Comparison of ENCODE assay signal across 14 cellular contexts in the genomic region with DNA sequence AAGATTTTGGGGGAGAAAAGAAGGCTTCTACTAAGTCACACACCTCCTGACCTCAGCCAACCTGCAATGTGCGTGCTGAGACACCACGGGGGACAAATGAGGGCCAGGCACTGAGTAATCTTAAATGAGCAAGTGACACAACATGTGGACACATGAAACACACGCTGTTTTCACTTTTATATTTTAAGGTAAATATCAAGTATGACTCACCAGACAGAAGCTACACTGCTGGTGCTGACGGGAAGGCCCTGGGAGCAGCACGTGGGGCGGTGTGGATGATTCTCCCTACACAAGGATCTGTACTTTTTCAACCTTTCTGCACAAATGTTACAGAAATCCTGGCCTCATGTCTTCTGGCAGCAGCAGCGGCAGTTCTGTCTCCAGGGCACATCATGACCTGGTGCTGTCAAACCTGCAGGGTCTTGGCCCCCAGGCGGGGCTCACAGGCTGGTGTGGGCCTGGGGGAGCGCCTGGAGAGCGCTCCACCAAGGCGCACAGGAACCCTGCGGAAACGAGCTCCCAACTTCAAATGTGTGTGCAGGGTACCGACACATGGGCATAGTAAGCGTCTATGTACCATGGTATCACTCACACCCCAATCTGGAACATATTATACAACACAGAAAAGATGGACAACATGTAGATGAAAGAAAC.
DNase-seq lines count a peak whose midpoint lies in the region; ATAC-seq, FAIRE-seq and TF ChIP-seq lines count a peak whose summit lies in the region.
"Had no signal": no experiment of that assay in that cellular context is flagged by ENCODE, and none has a peak within 500 bp of the region (broad histone marks: within the 10 kb centered on the region; RNA-seq: fewer than 3 reads in every experiment).

No MANE protein-coding gene starts in this region.

- H4K91ac ChIP-seq in trophoblast cell (ENCODE audit: low read depth, low read length): no peak overlapping the region

- no peak overlapping the region for H2BK5ac ChIP-seq in trophoblast cell (ENCODE audit: low read depth, low read length, poor library complexity)

- H3K9me3 Mint-ChIP-seq in stimulated activated effector memory CD8-positive, alpha-beta T cell treated with anti-CD3 and anti-CD28 coated beads, Interleukin-12 subunit alpha, Interleukin-12 subunit beta, amount 100 ng/mL, for 72 hours: no peaks in the 10 kb centered on the region

- no peak overlapping the region for H3K9ac ChIP-seq in trophoblast cell (ENCODE audit: low read length)
- H3K9ac ChIP-seq: SK-N-SH had no signal

- H3K79me1 ChIP-seq in trophoblast cell (ENCODE audit: low read length): no peaks in the 10 kb centered on the region

- no peaks in the 10 kb centered on the region for H3K79me2 ChIP-seq in trophoblast cell (ENCODE audit: control insufficient read depth, insufficient read depth, low read length, poor library complexity)

- H3K27me3 ChIP-seq in esophagus squamous epithelium (no peaks in the 10 kb centered on the region), trophoblast cell (ENCODE audit: insufficient read depth, low read length) (no peaks in the 10 kb centered on the region)
- H3K27me3 ChIP-seq: tibial nerve had no signal

- no peaks in the 10 kb centered on the region for H3K27me3 Mint-ChIP-seq in T-helper 17 cell

- no peak overlapping the region for H3K4me2 ChIP-seq in trophoblast cell (ENCODE audit: low read length)
- H3K4me2 ChIP-seq: SK-N-SH had no signal

- peaks cover 11% of the 10 kb centered on the region for H3K36me3 Mint-ChIP-seq in T-helper 17 cell (ENCODE audit: low read depth)
- peaks cover 80% of the 10 kb centered on the region for H3K36me3 Mint-ChIP-seq in stimulated activated effector memory CD8-positive, alpha-beta T cell treated with anti-CD3 and anti-CD28 coated beads, Interleukin-12 subunit alpha, Interleukin-12 subunit beta, amount 100 ng/mL, for 72 hours

- no peak overlapping the region for H3K14ac ChIP-seq in trophoblast cell (ENCODE audit: low read length)

- no peak for ATAC-seq in T-helper 17 cell
- ATAC-seq in stimulated activated effector memory CD8-positive, alpha-beta T cell treated with anti-CD3 and anti-CD28 coated beads, Interleukin-12 subunit alpha, Interleukin-12 subunit beta, amount 100 ng/mL, for 72 hours: no peak

- no peak overlapping the region for H4K8ac ChIP-seq in trophoblast cell (ENCODE audit: low read depth, low read length)

- H3K23ac ChIP-seq in trophoblast cell (ENCODE audit: low read length): no peak overlapping the region

- H3K27ac ChIP-seq in esophagus squamous epithelium (peak overlapping the region in 3 of 4 donors; percentile 31 to 54 (median 39)), trophoblast cell (ENCODE audit: low read depth, low read length) (no peak overlapping the region)
- H3K27ac ChIP-seq: tibial nerve had no signal

- no peak overlapping the region for H2AFZ ChIP-seq in trophoblast cell (ENCODE audit: insufficient read depth, low read length, poor library complexity)

- intact Hi-C loops in esophagus squamous epithelium (cut with DNase I): no loop called here

- H3K27ac Mint-ChIP-seq in T-helper 17 cell: peak overlapping the region; percentile 83
- peak overlapping the region; percentile 84 for H3K27ac Mint-ChIP-seq in stimulated activated effector memory CD8-positive, alpha-beta T cell treated with anti-CD3 and anti-CD28 coated beads, Interleukin-12 subunit alpha, Interleukin-12 subunit beta, amount 100 ng/mL, for 72 hours

- peak; percentile 26 for DNase-seq in activated CD8-positive, alpha-beta memory T cell treated with anti-CD3 and anti-CD28 coated beads, Interleukin-2, amount 50 U/mL, for 48 hours
- DNase-seq in activated CD8-positive, alpha-beta memory T cell treated with anti-CD3 and anti-CD28 coated beads, Interleukin-2, amount 50 U/mL, for 4 hours: no peak
- DNase-seq in T-helper 17 cell (no peak), esophagus squamous epithelium (lab: John Stamatoyannopoulos, UW) (no peak), NCI-H510A (lab: John Stamatoyannopoulos, UW) (no peak), D721Med (ENCODE audit: insufficient read length, low spot score) (no peak), trophoblast cell (no peak)
- no peak for DNase-seq in stimulated activated effector memory CD8-positive, alpha-beta T cell treated with anti-CD3 and anti-CD28 coated beads, Interleukin-12 subunit alpha, Interleukin-12 subunit beta, amount 100 ng/mL, for 72 hours (ENCODE audit: low spot score in 2 of 2)
- DNase-seq: Caco-2; KBM-7; NCI-H2081; SK-N-SH; stimulated activated CD4-positive, alpha-beta T cell treated with anti-CD3 and anti-CD28 coated beads, Interleukin-12 subunit alpha, Interleukin-12 subunit beta, amount 100 ng/mL, for 4 hours had no signal

- H3K4ac ChIP-seq in trophoblast cell (ENCODE audit: low read depth, low read length): no peak overlapping the region

- FAIRE-seq in D721Med (lab: Jason Lieb, UNC): no peak

- no peak overlapping the region for H4K12ac ChIP-seq in trophoblast cell (ENCODE audit: low read depth, low read length)

- H3K4me1 Mint-ChIP-seq in T-helper 17 cell: peaks cover 18% of the 10 kb centered on the region
- H3K4me1 Mint-ChIP-seq in stimulated activated effector memory CD8-positive, alpha-beta T cell treated with anti-CD3 and anti-CD28 coated beads, Interleukin-12 subunit alpha, Interleukin-12 subunit beta, amount 100 ng/mL, for 72 hours: peaks cover 25% of the 10 kb centered on the region

- TF ChIP-seq CTCF in esophagus squamous epithelium (IDR thresholded peaks at IDR 0.05) (no peak), D721Med (IDR thresholded peaks at IDR 0.05; ENCODE audit: insufficient read depth, missing control alignments) (no peak)

- H3K18ac ChIP-seq in trophoblast cell (ENCODE audit: low read length): no peak overlapping the region

- H3K36me3 ChIP-seq in esophagus squamous epithelium (peaks cover 28 to 100% (median 47%) of the 10 kb centered on the region in 3 donors), trophoblast cell (ENCODE audit: control insufficient read depth in 1 of 2, insufficient read depth in 2 of 2, low read length in 2 of 2) (peaks cover 66 to 84% of the 10 kb centered on the region in 2 experiments)

- H3K4me1 ChIP-seq in esophagus squamous epithelium (peaks cover 0 to 45% (median 11%) of the 10 kb centered on the region in 3 donors), trophoblast cell (ENCODE audit: control insufficient read depth in 1 of 2, insufficient read depth in 2 of 2, low read length in 2 of 2) (no peaks in the 10 kb centered on the region)
- H3K4me1 ChIP-seq: Caco-2 had no signal

- 35 to 43% methylated on average over 8 to 10 of the region's 15 CpGs for WGBS in esophagus squamous epithelium, 2 donors
- WGBS in trophoblast cell (ENCODE audit: extremely low coverage, insufficient coverage, insufficient read length): no CpG with 5 or more reads among the region's 15 CpGs

- no peaks in the 10 kb centered on the region for H3K9me3 ChIP-seq in T-helper 17 cell (ENCODE audit: control insufficient read depth, low read length, poor library complexity, severe bottlenecking)
- no peaks in the 10 kb centered on the region for H3K9me3 ChIP-seq in esophagus squamous epithelium
- H3K9me3 ChIP-seq in trophoblast cell (ENCODE audit: insufficient read depth, low read depth, low read length): peaks cover 2% of the 10 kb centered on the region
- H3K9me3 ChIP-seq: Caco-2, SK-N-SH, tibial nerve had no signal

- H3K4me3 ChIP-seq in esophagus squamous epithelium (no peak overlapping the region), trophoblast cell (ENCODE audit: low read depth, low read length) (no peak overlapping the region)
- H3K4me3 ChIP-seq: tibial nerve had no signal

- no peak overlapping the region for H2BK12ac ChIP-seq in trophoblast cell (ENCODE audit: low read length)

- no peak overlapping the region for H3K4me3 Mint-ChIP-seq in T-helper 17 cell
- no peak overlapping the region for H3K4me3 Mint-ChIP-seq in stimulated activated effector memory CD8-positive, alpha-beta T cell treated with anti-CD3 and anti-CD28 coated beads, Interleukin-12 subunit alpha, Interleukin-12 subunit beta, amount 100 ng/mL, for 72 hours

- TF ChIP-seq POLR2A in esophagus squamous epithelium (IDR thresholded peaks at IDR 0.05): no peak

- H2BK120ac ChIP-seq in trophoblast cell (ENCODE audit: insufficient read depth, low read length, poor library complexity): no peak overlapping the region

- H2AK5ac ChIP-seq in trophoblast cell (ENCODE audit: low read length): no peak overlapping the region
